In the genomic region with DNA sequence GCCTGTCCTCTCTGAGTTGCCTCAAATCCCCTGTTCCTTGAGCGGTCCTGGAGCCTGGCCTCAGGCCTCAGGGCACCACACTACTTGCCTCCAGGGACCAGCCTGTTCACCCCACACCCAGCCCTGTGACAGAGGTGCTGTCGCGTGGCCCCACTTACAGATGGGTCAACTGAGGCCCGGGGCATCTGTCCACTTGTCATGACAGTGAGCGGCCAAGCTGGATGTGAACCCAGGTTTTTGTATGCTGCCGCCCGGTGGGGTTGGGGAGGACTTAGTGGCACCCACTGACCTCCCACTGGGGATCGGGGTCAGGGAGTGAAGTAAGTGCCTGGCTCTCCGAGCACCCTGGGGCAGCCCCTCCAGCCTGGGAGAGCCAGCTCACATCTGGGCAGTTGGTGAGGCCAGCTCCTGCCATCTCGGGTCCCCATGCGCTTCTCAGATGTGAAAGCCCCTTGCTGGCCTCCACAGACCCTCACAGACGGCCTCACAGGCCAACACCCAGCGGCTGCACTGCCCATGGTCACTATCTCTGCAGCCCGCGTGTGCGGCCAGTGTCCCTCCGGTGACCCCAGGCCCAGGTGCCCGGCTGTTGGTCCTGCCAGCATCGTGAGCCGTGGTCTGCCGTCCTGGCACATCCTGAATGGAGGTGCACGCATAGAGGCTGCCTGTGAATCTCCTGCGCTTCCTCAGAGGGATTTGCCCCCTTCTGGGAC, we compare ENCODE assay signal across 8 cellular contexts. TPM values are rescaled to one million over a fixed set of nuclear protein-coding genes. Genes with fewer than 3 reads are reported as not detected.
DNase-seq lines count a peak whose midpoint lies in the region; ATAC-seq and TF ChIP-seq lines count a peak whose summit lies in the region.

No MANE protein-coding gene starts in this region.

- peak; percentile 53 for DNase-seq in CD14-positive monocyte (ENCODE audit: low spot score)
- DNase-seq in ascending aorta (ENCODE audit: low spot score in 2 of 2): no peak
- peak; percentile 76 for DNase-seq in sciatic nerve (ENCODE audit: low spot score)
- DNase-seq in HuH-7 (ENCODE audit: low spot score): no peak
- no peak for DNase-seq in activated CD4-positive, alpha-beta T cell treated with anti-CD3 and anti-CD28 coated beads, Interleukin-2, amount 50 U/mL, for 48 hours
- DNase-seq in DMS 273 (lab: John Stamatoyannopoulos, UW; ENCODE audit: unreplicated experiment): no peak
- no peak for DNase-seq in SKM-1 treated with dmso at 0.1 percent for 144 hours (lab: John Stamatoyannopoulos, UW; ENCODE audit: unreplicated experiment)

- peaks cover 13 to 26% (median 16%) of the 10 kb centered on the region in 3 donors for H3K27me3 Mint-ChIP-seq in CD14-positive monocyte (ENCODE audit: low read depth in 3 of 3)

- peak overlapping the region in 1 of 7 donors; percentile 33 for H3K27ac Mint-ChIP-seq in CD14-positive monocyte

- H3K4me3 ChIP-seq in ascending aorta (peak overlapping the region; percentile 60 to 71), iPS-15b (ENCODE audit: low read depth, low read length) (peak overlapping the region; percentile 75)

- TF ChIP-seq CTCF in CD14-positive monocyte (IDR thresholded peaks at IDR 0.05) (no peak), ascending aorta (IDR thresholded peaks at IDR 0.05) (no peak)

- H3K9me3 Mint-ChIP-seq in CD14-positive monocyte: peaks cover 0 to 4% (median 0%) of the 10 kb centered on the region in 7 donors

- peak overlapping the region; percentile 92 for H3K27ac ChIP-seq in ascending aorta

- H3K36me3 Mint-ChIP-seq in CD14-positive monocyte: no peaks in the 10 kb centered on the region

- no peak for ATAC-seq in sciatic nerve

- H3K9me3 ChIP-seq in ascending aorta (no peaks in the 10 kb centered on the region), iPS-15b (ENCODE audit: control insufficient read depth, insufficient read depth, low read length) (no peaks in the 10 kb centered on the region)

- H3K4me1 ChIP-seq in ascending aorta (peaks cover 34 to 51% of the 10 kb centered on the region in 2 donors), iPS-15b (ENCODE audit: control insufficient read depth, insufficient read depth, low read length) (peaks cover 2% of the 10 kb centered on the region)

- H3K4me1 Mint-ChIP-seq in CD14-positive monocyte: peaks cover 21% of the 10 kb centered on the region

- intact Hi-C loops in CD14-positive monocyte (cut with micrococcal nuclease): loop anchor here (2.0 to 10.0 kb wide), 3 partner anchors 287 to 383 kb away; partner anchors contain the start of genes CALML6 (in 1 of the 2), PANK4 (in 1 of the 2), PRXL2B (in 1 of the 2) and TMEM52 (in 1 of the 2)
- intact Hi-C loops in ascending aorta (cut with DNase I): no loop called here
- intact Hi-C loops in sciatic nerve (cut with DNase I): no loop called here

- H3K9ac ChIP-seq in iPS-15b (ENCODE audit: low read depth, low read length): peak overlapping the region; percentile 47

- no peaks in the 10 kb centered on the region for H3K36me3 ChIP-seq in ascending aorta
- no peaks in the 10 kb centered on the region for H3K36me3 ChIP-seq in iPS-15b (ENCODE audit: control insufficient read depth, insufficient read depth, low read length)

- H3K4me3 Mint-ChIP-seq in CD14-positive monocyte: peak overlapping the region in 1 of 2 donors; percentile 53

- H3K27me3 ChIP-seq in ascending aorta (no peaks in the 10 kb centered on the region), iPS-15b (ENCODE audit: control insufficient read depth, insufficient read depth, low read length) (no peaks in the 10 kb centered on the region)

RNA-seq across cellular contexts. Expression of gene FAAP20, which starts 9.3 kb away (rescaled TPM):
- 10 to 100 TPM; 35.1 to 49.3 TPM for polyA plus RNA-seq in CD14-positive monocyte
- total RNA-seq in ascending aorta: 38.3 TPM
- 43.0 TPM for total RNA-seq in sciatic nerve

RNA-seq across cellular contexts. Expression of gene SKI, which starts 24.3 kb away (rescaled TPM):
- under 1 TPM; 0.20 to 0.25 TPM for polyA plus RNA-seq in CD14-positive monocyte
- total RNA-seq in ascending aorta (139 TPM), sciatic nerve (108 TPM)

Comparison
In these comparisons a context has a peak if more than half of its experiments do, and no peak if none do; other contexts are left out.
1. DNase-seq: peak in CD14-positive monocyte (single experiment) and sciatic nerve (single experiment); none in ascending aorta (0 of 2), HuH-7 (single experiment), activated CD4-positive, alpha-beta T cell treated with anti-CD3 and anti-CD28 coated beads, Interleukin-2, amount 50 U/mL, for 48 hours (0 of 2), DMS 273 (single experiment) and SKM-1 treated with dmso at 0.1 percent for 144 hours (single experiment).
2. intact Hi-C loops: an anchor here in CD14-positive monocyte (2.0 to 10.0 kb wide); none called in ascending aorta and sciatic nerve.